ENCODE assay signal across 1 cellular context in genomic region chr6:41940759-41941279, GRCh38.
TF ChIP-seq lines count a peak whose summit lies in the region.

No MANE protein-coding gene starts in this region.

TF ChIP-seq in K562, 482 proteins besides CTCF, POLR2A, EP300 and RAD21 (continued from another document and continues in another):
- no peak for TF ChIP-seq ZNF23 (CRISPR knock-in tag; IDR thresholded peaks at IDR 0.05)
- TF ChIP-seq GTF2F1 (IDR thresholded peaks at IDR 0.05; ENCODE audit: low read depth, low read length), result no peak
- no peak for TF ChIP-seq PTTG1 (tag; IDR thresholded peaks at IDR 0.05; ENCODE audit: low read depth)
- no peak for TF ChIP-seq PRPF4 (IDR thresholded peaks at IDR 0.05; ENCODE audit: insufficient read depth, low read depth, low read length, poor library complexity, severe bottlenecking)
- TF ChIP-seq BHLHE40 (IDR thresholded peaks at IDR 0.05; ENCODE audit: low read length), result no peak
- no peak for TF ChIP-seq ZNF197 (CRISPR knock-in tag; IDR thresholded peaks at IDR 0.05; ENCODE audit: low read depth)
- no peak for TF ChIP-seq OTX1 (CRISPR knock-in tag; IDR thresholded peaks at IDR 0.05)
- TF ChIP-seq TBP (optimal IDR thresholded peaks at IDR 0.05; ENCODE audit: low read depth, low read length), result no peak
- no peak for TF ChIP-seq MEIS2 (IDR thresholded peaks at IDR 0.05; ENCODE audit: partially characterized antibody)
- no peak for TF ChIP-seq NR2C2 (CRISPR knock-in tag; IDR thresholded peaks at IDR 0.05)
- no peak for TF ChIP-seq NR2C2 (tag; IDR thresholded peaks at IDR 0.05)
- TF ChIP-seq NR1H2 (CRISPR knock-in tag; IDR thresholded peaks at IDR 0.05), result no peak
- no peak for TF ChIP-seq PTBP1 (IDR thresholded peaks at IDR 0.05; ENCODE audit: low read depth, low read length)
- TF ChIP-seq BRD4 (IDR thresholded peaks at IDR 0.05), result peak; percentile 77; the same call in 1 of the 2 replicates
- no peak; the same call in 1 of the 2 replicates for TF ChIP-seq PKNOX1 (IDR thresholded peaks at IDR 0.05)
- TF ChIP-seq RBBP5 (IDR thresholded peaks at IDR 0.05; ENCODE audit: borderline replicate concordance, insufficient read depth, low read length, poor library complexity, severe bottlenecking), result peak; percentile 82
- no peak for TF ChIP-seq NCOA1 (IDR thresholded peaks at IDR 0.05; ENCODE audit: low read depth)
- no peak for TF ChIP-seq SMARCA4 (IDR thresholded peaks at IDR 0.05)
- no peak for TF ChIP-seq PREB (CRISPR knock-in tag; IDR thresholded peaks at IDR 0.05)
- no peak for TF ChIP-seq IRF9 (tag; IDR thresholded peaks at IDR 0.05)
- TF ChIP-seq DEAF1 (CRISPR knock-in tag; IDR thresholded peaks at IDR 0.05), result 0 out of 2 replicates have a peak, but pooled peaks have one; percentile 16
- no peak; the same call in 1 of the 2 replicates for TF ChIP-seq ZBTB2 (IDR thresholded peaks at IDR 0.05)
- TF ChIP-seq TSHZ1 (CRISPR knock-in tag; IDR thresholded peaks at IDR 0.05), result no peak
- no peak for TF ChIP-seq PHF21A (IDR thresholded peaks at IDR 0.05; ENCODE audit: borderline replicate concordance, low read depth)
- TF ChIP-seq TFAP4 (CRISPR knock-in tag; IDR thresholded peaks at IDR 0.05; ENCODE audit: borderline replicate concordance), result peak; percentile 62; the same call in 1 of the 2 replicates
- TF ChIP-seq SMARCE1 (IDR thresholded peaks at IDR 0.05), result 0 out of 2 replicates have a peak, but pooled peaks have one; percentile 16
- TF ChIP-seq HDAC3 (IDR thresholded peaks at IDR 0.05; ENCODE audit: borderline replicate concordance, partially characterized antibody), result no peak
- TF ChIP-seq POLR2H (tag; IDR thresholded peaks at IDR 0.05; ENCODE audit: low read depth), result no peak
- no peak for TF ChIP-seq KDM2B (CRISPR knock-in tag; IDR thresholded peaks at IDR 0.05)
- no peak for TF ChIP-seq KLF13 (tag; IDR thresholded peaks at IDR 0.05; ENCODE audit: borderline replicate concordance, low read depth)
- no peak for TF ChIP-seq ZNF274 (IDR thresholded peaks at IDR 0.05; ENCODE audit: borderline replicate concordance, low read depth, low read length)
- TF ChIP-seq MYNN (IDR thresholded peaks at IDR 0.05), result 0 out of 2 replicates have a peak, but pooled peaks have one; percentile 21
- no peak for TF ChIP-seq MYNN (CRISPR knock-in tag; IDR thresholded peaks at IDR 0.05)
- TF ChIP-seq ZKSCAN1 (IDR thresholded peaks at IDR 0.05; ENCODE audit: low read depth, low read length), result no peak
- TF ChIP-seq ZHX1 (conservative IDR thresholded peaks at IDR 0.05; ENCODE audit: low read length), result no peak
- TF ChIP-seq PCBP1 (IDR thresholded peaks at IDR 0.05; ENCODE audit: low read depth, low read length, poor library complexity, severe bottlenecking), result peak; percentile 19
- TF ChIP-seq ZNF717 (CRISPR knock-in tag; IDR thresholded peaks at IDR 0.05), result no peak
- no peak for TF ChIP-seq FUS (optimal IDR thresholded peaks at IDR 0.05; ENCODE audit: low read depth, low read length)
- TF ChIP-seq JUN (IDR thresholded peaks at IDR 0.05; ENCODE audit: borderline replicate concordance, low read depth, low read length), result no peak
- no peak for TF ChIP-seq JUN (CRISPR knock-in tag; IDR thresholded peaks at IDR 0.05; ENCODE audit: borderline replicate concordance)
- TF ChIP-seq ZNF140 (CRISPR knock-in tag; IDR thresholded peaks at IDR 0.05), result no peak
- TF ChIP-seq ZFP36 (IDR thresholded peaks at IDR 0.05; ENCODE audit: low read depth, low read length, partially characterized antibody), result no peak
- no peak for TF ChIP-seq MECOM (CRISPR knock-in tag; IDR thresholded peaks at IDR 0.05)
- TF ChIP-seq ZNF586 (CRISPR knock-in tag; conservative IDR thresholded peaks at IDR 0.05), result no peak
- no peak for TF ChIP-seq MTA2 (IDR thresholded peaks at IDR 0.05; ENCODE audit: low read depth)
- TF ChIP-seq UBTF (IDR thresholded peaks at IDR 0.05; ENCODE audit: borderline replicate concordance in 1 of 2, low read depth in 2 of 2, low read length in 2 of 2), result peak in 1 of 2 experiments; percentile 25; a peak in 1 of 4 replicates
- TF ChIP-seq HCFC1 (IDR thresholded peaks at IDR 0.05; ENCODE audit: low read depth, low read length), result 0 out of 2 replicates have a peak, but pooled peaks have one; percentile 4
- TF ChIP-seq THRA (IDR thresholded peaks at IDR 0.05), result no peak
- TF ChIP-seq ERF (CRISPR knock-in tag; IDR thresholded peaks at IDR 0.05), result no peak
- no peak for TF ChIP-seq SP2 (IDR thresholded peaks at IDR 0.05; ENCODE audit: extremely low read depth, low read depth, low read length, poor library complexity, severe bottlenecking)
- TF ChIP-seq HES1 (IDR thresholded peaks at IDR 0.05; ENCODE audit: low read depth), result no peak
